In genomic region chr7:134315679-134316538, GRCh38 we compare ENCODE assay signal across 8 cellular contexts. TPM values are rescaled to one million over a fixed set of nuclear protein-coding genes. Genes with fewer than 3 reads are reported as not detected.
DNase-seq lines count a peak whose midpoint lies in the region; ATAC-seq and TF ChIP-seq lines count a peak whose summit lies in the region.

No MANE protein-coding gene starts in this region.

- H3K36me3 Mint-ChIP-seq in WTC11, result no peaks in the 10 kb centered on the region

- peaks cover 14% of the 10 kb centered on the region for H3K4me1 Mint-ChIP-seq in WTC11

- peak overlapping the region; percentile 95 for H2AFZ ChIP-seq in osteoblast (ENCODE audit: low read length)

- H3K4me3 ChIP-seq in fibroblast of villous mesenchyme (ENCODE audit: low read depth, low read length), result peak overlapping the region; percentile 76
- H3K4me3 ChIP-seq in osteoblast (ENCODE audit: insufficient read depth, low read length), result peak overlapping the region; percentile 93

- CTCF ChIA-PET in WTC11 (lab: Charles Lee), result interaction anchor here (0.6 to 2.9 kb wide), 10 partner anchors 10 to 1735 kb away, joined by 3 to 21 read pairs (median 4); no protein-coding TSS in a partner anchor

- peak overlapping the region; percentile 87 for H3K4me3 Mint-ChIP-seq in WTC11

- no peaks in the 10 kb centered on the region for H3K36me3 ChIP-seq in osteoblast (ENCODE audit: insufficient read depth, low read length)

- no peaks in the 10 kb centered on the region for H3K9me3 ChIP-seq in osteoblast (ENCODE audit: low read depth, low read length)

- H3K27ac Mint-ChIP-seq in WTC11, result peak overlapping the region; percentile 5

- TF ChIP-seq CTCF in WTC11 (IDR thresholded peaks at IDR 0.05) (no peak), fibroblast of villous mesenchyme (IDR thresholded peaks at IDR 0.05; ENCODE audit: insufficient read depth, low read depth, low read length) (no peak), osteoblast (IDR thresholded peaks at IDR 0.05; ENCODE audit: extremely low read depth, low read depth, low read length) (no peak)

- H3K27me3 Mint-ChIP-seq in WTC11 (ENCODE audit: low read depth), result peaks cover 15% of the 10 kb centered on the region

- peak overlapping the region; percentile 72 for H3K27ac ChIP-seq in osteoblast (ENCODE audit: low read depth, low read length)

- peaks cover 40% of the 10 kb centered on the region for H3K79me2 ChIP-seq in osteoblast (ENCODE audit: insufficient read depth, low read length)

- peak; percentile 13 for ATAC-seq in HG02852 (IDR thresholded peaks at IDR 0.05; ENCODE audit: unreplicated experiment)
- peak; percentile 3; the same call in 1 of the 2 replicates for ATAC-seq in WTC11
- ATAC-seq in GM21723 (IDR thresholded peaks at IDR 0.05; ENCODE audit: unreplicated experiment), result no peak

- no peaks in the 10 kb centered on the region for H3K9me3 Mint-ChIP-seq in WTC11

- peak overlapping the region; percentile 95 for H3K4me2 ChIP-seq in osteoblast (ENCODE audit: insufficient read depth, low read length)

- peaks cover 10% of the 10 kb centered on the region for H3K4me1 ChIP-seq in osteoblast (ENCODE audit: insufficient read depth, low read length)

- no peaks in the 10 kb centered on the region for H3K27me3 ChIP-seq in osteoblast (ENCODE audit: insufficient read depth, low read length)

- DNase-seq in EH (ENCODE audit: low read depth), result peak; percentile 44
- DNase-seq in WTC11 (ENCODE audit: low spot score), result peak; percentile 40
- DNase-seq in fibroblast of villous mesenchyme (ENCODE audit: low read depth), result peak; percentile 31
- DNase-seq in osteoblast (ENCODE audit: insufficient read length, low spot score, missing footprints), result peak; percentile 35
- DNase-seq in activated gamma-delta T cell treated with Interleukin-2 at 50 U/mL for 16 hours, result no peak
- no peak for DNase-seq in HuH-7.5 (ENCODE audit: low spot score)

- POLR2A ChIA-PET in WTC11 (lab: Charles Lee), result interaction anchor here (0.5 to 2.2 kb wide), 4 partner anchors 13 to 332 kb away, joined by 3 to 10 read pairs (median 8); no protein-coding TSS in a partner anchor

- no peaks in the 10 kb centered on the region for H4K20me1 ChIP-seq in osteoblast (ENCODE audit: insufficient read depth, low read length)

TF ChIP-seq in WTC11, 78 proteins besides CTCF, POLR2A, EP300 and RAD21 (continues in another document):
- no peak for TF ChIP-seq SOX15 (CRISPR knock-in tag; IDR thresholded peaks at IDR 0.05)
- no peak for TF ChIP-seq ZNF263 (CRISPR knock-in tag; IDR thresholded peaks at IDR 0.05; ENCODE audit: low read depth)
- no peak for TF ChIP-seq HMGXB4 (CRISPR knock-in tag; IDR thresholded peaks at IDR 0.05)
- no peak for TF ChIP-seq JUN (CRISPR knock-in tag; IDR thresholded peaks at IDR 0.05)
- no peak for TF ChIP-seq KAT7 (CRISPR knock-in tag; IDR thresholded peaks at IDR 0.05; ENCODE audit: borderline replicate concordance)
- TF ChIP-seq SP1 (CRISPR knock-in tag; conservative IDR thresholded peaks at IDR 0.05), result no peak
- TF ChIP-seq NFE2L1 (CRISPR knock-in tag; IDR thresholded peaks at IDR 0.05), result no peak
- TF ChIP-seq, protein P1, sequence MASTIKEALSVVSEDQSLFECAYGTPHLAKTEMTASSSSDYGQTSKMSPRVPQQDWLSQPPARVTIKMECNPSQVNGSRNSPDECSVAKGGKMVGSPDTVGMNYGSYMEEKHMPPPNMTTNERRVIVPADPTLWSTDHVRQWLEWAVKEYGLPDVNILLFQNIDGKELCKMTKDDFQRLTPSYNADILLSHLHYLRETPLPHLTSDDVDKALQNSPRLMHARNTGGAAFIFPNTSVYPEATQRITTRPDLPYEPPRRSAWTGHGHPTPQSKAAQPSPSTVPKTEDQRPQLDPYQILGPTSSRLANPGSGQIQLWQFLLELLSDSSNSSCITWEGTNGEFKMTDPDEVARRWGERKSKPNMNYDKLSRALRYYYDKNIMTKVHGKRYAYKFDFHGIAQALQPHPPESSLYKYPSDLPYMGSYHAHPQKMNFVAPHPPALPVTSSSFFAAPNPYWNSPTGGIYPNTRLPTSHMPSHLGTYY (CRISPR knock-in tag; IDR thresholded peaks at IDR 0.05), result no peak
- TF ChIP-seq, protein P2, sequence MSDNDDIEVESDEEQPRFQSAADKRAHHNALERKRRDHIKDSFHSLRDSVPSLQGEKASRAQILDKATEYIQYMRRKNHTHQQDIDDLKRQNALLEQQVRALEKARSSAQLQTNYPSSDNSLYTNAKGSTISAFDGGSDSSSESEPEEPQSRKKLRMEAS (CRISPR knock-in tag; IDR thresholded peaks at IDR 0.05), result no peak
- TF ChIP-seq E2F5 (CRISPR knock-in tag; IDR thresholded peaks at IDR 0.05), result no peak
- no peak for TF ChIP-seq ATF2 (CRISPR knock-in tag; IDR thresholded peaks at IDR 0.05; ENCODE audit: borderline replicate concordance, low read depth)
- TF ChIP-seq MYBL2 (CRISPR knock-in tag; IDR thresholded peaks at IDR 0.05), result no peak
- TF ChIP-seq IRF2 (CRISPR knock-in tag; IDR thresholded peaks at IDR 0.05; ENCODE audit: borderline replicate concordance, low read depth), result no peak
- TF ChIP-seq AFF4 (CRISPR knock-in tag; IDR thresholded peaks at IDR 0.05; ENCODE audit: borderline replicate concordance), result no peak
- no peak for TF ChIP-seq CREM (CRISPR knock-in tag; IDR thresholded peaks at IDR 0.05)
- TF ChIP-seq, protein P3, sequence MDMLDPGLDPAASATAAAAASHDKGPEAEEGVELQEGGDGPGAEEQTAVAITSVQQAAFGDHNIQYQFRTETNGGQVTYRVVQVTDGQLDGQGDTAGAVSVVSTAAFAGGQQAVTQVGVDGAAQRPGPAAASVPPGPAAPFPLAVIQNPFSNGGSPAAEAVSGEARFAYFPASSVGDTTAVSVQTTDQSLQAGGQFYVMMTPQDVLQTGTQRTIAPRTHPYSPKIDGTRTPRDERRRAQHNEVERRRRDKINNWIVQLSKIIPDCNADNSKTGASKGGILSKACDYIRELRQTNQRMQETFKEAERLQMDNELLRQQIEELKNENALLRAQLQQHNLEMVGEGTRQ (CRISPR knock-in tag; IDR thresholded peaks at IDR 0.05), result no peak

RNA-seq across cellular contexts. Expression of gene SLC35B4, which starts 0.8 kb away (rescaled TPM):
- total RNA-seq in WTC11 (2021), result 31.5 to 35.5 TPM (median 32.6 TPM) in 3 replicates
- total RNA-seq in fibroblast of villous mesenchyme, result 17.7 and 24.2 TPM in 2 replicates
- 14.8 and 18.3 TPM in 2 replicates for total RNA-seq in osteoblast

Comparison
In these comparisons a context has a peak if more than half of its experiments do, and no peak if none do; other contexts are left out.
1. DNase-seq: peak in EH (single experiment), WTC11 (single experiment), fibroblast of villous mesenchyme (single experiment) and osteoblast (single experiment); none in activated gamma-delta T cell treated with Interleukin-2 at 50 U/mL for 16 hours (single experiment) and HuH-7.5 (single experiment).